26 cellular contexts compared by ENCODE assay signal in genomic region chr3:53534996-53535395, GRCh38. TPM values are rescaled to one million over a fixed set of nuclear protein-coding genes. Genes with fewer than 3 reads are reported as not detected.
DNase-seq lines count a peak whose midpoint lies in the region; ATAC-seq and TF ChIP-seq lines count a peak whose summit lies in the region.
"Had no signal": no experiment of that assay in that cellular context is flagged by ENCODE, and none has a peak within 500 bp of the region (broad histone marks: within the 10 kb centered on the region; RNA-seq: fewer than 3 reads in every experiment).

No MANE protein-coding gene starts in this region.

- CTCF ChIA-PET in activated CD4-positive, alpha-beta T cell treated with anti-CD3 and anti-CD28 coated beads for 36 hours (lab: Charles Lee): no interaction called here

- no peaks in the 10 kb centered on the region for H3K4me1 Mint-ChIP-seq in activated CD4-positive, alpha-beta T cell treated with anti-CD3 and anti-CD28 coated beads for 36 hours
- H3K4me1 Mint-ChIP-seq: CD4-positive, CD25-positive, alpha-beta regulatory T cell; naive thymus-derived CD4-positive, alpha-beta T cell had no signal

- no peak overlapping the region for H3K27ac ChIP-seq in hepatocyte
- no peak overlapping the region for H3K27ac ChIP-seq in smooth muscle cell (ENCODE audit: low read depth)
- H3K27ac ChIP-seq: 22Rv1, GM23248, HL-60, SK-N-MC, upper lobe of right lung had no signal

- H3K9me2 ChIP-seq in hepatocyte (replicated peaks; ENCODE audit: insufficient read depth): no peaks in the 10 kb centered on the region

- intact Hi-C loops in activated CD4-positive, alpha-beta T cell treated with anti-CD3 and anti-CD28 coated beads for 36 hours (cut with DNase I, micrococcal nuclease): loop anchor here in 1 of 2 experiments (5.0 kb wide), 1 partner anchor 177 kb away; no protein-coding TSS in a partner anchor

- no peaks in the 10 kb centered on the region for H3F3A ChIP-seq in smooth muscle cell (ENCODE audit: low read depth)

- no peak overlapping the region for H3K4me3 Mint-ChIP-seq in activated CD4-positive, alpha-beta T cell treated with anti-CD3 and anti-CD28 coated beads for 36 hours
- H3K4me3 Mint-ChIP-seq: naive thymus-derived CD4-positive, alpha-beta T cell had no signal

- H3K4me3 ChIP-seq in hepatocyte (no peak overlapping the region), smooth muscle cell (no peak overlapping the region), foreskin fibroblast (ENCODE audit: low read depth in 1 of 2, low read length in 2 of 2) (no peak overlapping the region)
- H3K4me3 ChIP-seq: GM12878, GM23248, SK-N-MC, spleen, upper lobe of right lung had no signal

- POLR2A ChIA-PET in activated CD4-positive, alpha-beta T cell treated with anti-CD3 and anti-CD28 coated beads for 36 hours (lab: Charles Lee): no interaction called here

- H3K9me3 ChIP-seq in hepatocyte (ENCODE audit: low read depth) (no peaks in the 10 kb centered on the region), smooth muscle cell (replicated peaks; ENCODE audit: low read depth) (no peaks in the 10 kb centered on the region)
- H3K9me3 ChIP-seq: spleen, upper lobe of right lung had no signal

- peak overlapping the region; percentile 16 for H2AFZ ChIP-seq in hepatocyte
- H2AFZ ChIP-seq in smooth muscle cell (ENCODE audit: low read depth): peak overlapping the region; percentile 30
- H2AFZ ChIP-seq: GM23248 had no signal

- H3K36me3 Mint-ChIP-seq in activated CD4-positive, alpha-beta T cell treated with anti-CD3 and anti-CD28 coated beads for 36 hours (ENCODE audit: low read depth): no peaks in the 10 kb centered on the region
- H3K36me3 Mint-ChIP-seq: CD4-positive, CD25-positive, alpha-beta regulatory T cell; naive thymus-derived CD4-positive, alpha-beta T cell had no signal

- no peaks in the 10 kb centered on the region for H3K79me2 ChIP-seq in hepatocyte
- H3K79me2 ChIP-seq in smooth muscle cell (ENCODE audit: low read depth): no peaks in the 10 kb centered on the region

- WGBS in hepatocyte (ENCODE audit: low lambda C conversion rate, missing lambda C conversion rate): 53% methylated on average over 8 of the region's 8 CpGs
- 35% methylated on average over 8 of the region's 8 CpGs for WGBS in smooth muscle cell (ENCODE audit: low lambda C conversion rate)

- H3K4me1 ChIP-seq in hepatocyte (ENCODE audit: insufficient read depth) (peaks cover 6% of the 10 kb centered on the region), smooth muscle cell (ENCODE audit: low read depth) (no peaks in the 10 kb centered on the region)
- H3K4me1 ChIP-seq: upper lobe of right lung had no signal

- no peak overlapping the region for H3K4me2 ChIP-seq in hepatocyte
- peak overlapping the region; percentile 28 for H3K4me2 ChIP-seq in smooth muscle cell

- DNase-seq in DMS53 (lab: John Stamatoyannopoulos, UW): peak; percentile 21
- no peak for DNase-seq in DMS53 treated with DMSO at 0.1 percent for 48 hours (lab: John Stamatoyannopoulos, UW; ENCODE audit: unreplicated experiment)
- peak; percentile 20 for DNase-seq in NCI-H2171 (lab: John Stamatoyannopoulos, UW)
- DNase-seq in hepatocyte (ENCODE audit: low spot score): no peak
- DNase-seq in smooth muscle cell (lab: John Stamatoyannopoulos, UW; ENCODE audit: unreplicated experiment): no peak
- no peak for DNase-seq in HuH-7.5 (ENCODE audit: low spot score)
- DNase-seq in activated CD4-positive, alpha-beta T cell treated with anti-CD3 and anti-CD28 coated beads for 36 hours: no peak
- DNase-seq in foreskin fibroblast: no peak
- DNase-seq: activated CD4-positive, alpha-beta T cell treated with anti-CD3 and anti-CD28 coated beads for 4 hours; activated T-cell treated with anti-CD3 and anti-CD28 coated beads, Interleukin-2, amount 50 U/mL, for 1 hour; CD4-positive, CD25-positive, alpha-beta regulatory T cell; GM23248; Karpas-422; midbrain; naive thymus-derived CD4-positive, alpha-beta T cell; NCI-H345; NCI-H82; RPMI8226; spleen; stimulated activated CD4-positive, alpha-beta T cell treated with anti-CD3 and anti-CD28 coated beads, Interleukin-2, amount 100 ng/mL, for 48 hours; T-helper 2 cell; upper lobe of right lung had no signal

- H3K27me3 Mint-ChIP-seq in activated CD4-positive, alpha-beta T cell treated with anti-CD3 and anti-CD28 coated beads for 36 hours: peaks cover 26% of the 10 kb centered on the region

- H3K9me3 Mint-ChIP-seq in activated CD4-positive, alpha-beta T cell treated with anti-CD3 and anti-CD28 coated beads for 36 hours (ENCODE audit: low read depth): no peaks in the 10 kb centered on the region
- H3K9me3 Mint-ChIP-seq: CD4-positive, CD25-positive, alpha-beta regulatory T cell; naive thymus-derived CD4-positive, alpha-beta T cell had no signal

- no peaks in the 10 kb centered on the region for H3K27me3 ChIP-seq in hepatocyte
- H3K27me3 ChIP-seq in smooth muscle cell (ENCODE audit: low read depth): no peaks in the 10 kb centered on the region
- H3K27me3 ChIP-seq: upper lobe of right lung had no signal

- H3K27ac Mint-ChIP-seq in activated CD4-positive, alpha-beta T cell treated with anti-CD3 and anti-CD28 coated beads for 36 hours: no peak overlapping the region
- H3K27ac Mint-ChIP-seq: CD4-positive, CD25-positive, alpha-beta regulatory T cell; naive thymus-derived CD4-positive, alpha-beta T cell had no signal

- no peak for ATAC-seq in activated CD4-positive, alpha-beta T cell treated with anti-CD3 and anti-CD28 coated beads for 36 hours
- ATAC-seq: GM12878; naive thymus-derived CD4-positive, alpha-beta T cell; upper lobe of right lung had no signal

- TF ChIP-seq CTCF in hepatocyte (IDR thresholded peaks at IDR 0.05; ENCODE audit: poor library complexity) (no peak), smooth muscle cell (IDR thresholded peaks at IDR 0.05; ENCODE audit: borderline replicate concordance, insufficient read depth, poor library complexity, severe bottlenecking) (no peak), foreskin fibroblast (IDR thresholded peaks at IDR 0.05; ENCODE audit: low read depth, low read length) (no peak)

- H3K9ac ChIP-seq in smooth muscle cell (ENCODE audit: low read depth): no peak overlapping the region
- H3K9ac ChIP-seq: GM23248 had no signal

- H4K20me1 ChIP-seq in hepatocyte (ENCODE audit: insufficient read depth, poor library complexity, severe bottlenecking): no peaks in the 10 kb centered on the region
- H4K20me1 ChIP-seq in smooth muscle cell (ENCODE audit: low read depth): no peaks in the 10 kb centered on the region

- H3K36me3 ChIP-seq in hepatocyte (replicated peaks; ENCODE audit: insufficient read depth, low read depth) (no peaks in the 10 kb centered on the region), smooth muscle cell (ENCODE audit: low read depth) (no peaks in the 10 kb centered on the region)
- H3K36me3 ChIP-seq: spleen, upper lobe of right lung had no signal

RNA-seq across cellular contexts. Expression of gene CACNA1D, which starts 40.6 kb away (rescaled TPM):
- total RNA-seq in hepatocyte (27.8 and 30.1 TPM in 2 replicates), smooth muscle cell (0.63 and 0.76 TPM in 2 replicates)
- polyA plus RNA-seq in hepatocyte (5.2 and 8.9 TPM in 2 replicates), smooth muscle cell (1.4 TPM in 1 of 2 replicates, not detected in the other)
- total RNA-seq in activated CD4-positive, alpha-beta T cell treated with anti-CD3 and anti-CD28 coated beads for 36 hours: under 1 TPM; 0.21 to 0.33 TPM
- total RNA-seq: GM23248 had no signal
- polyA plus RNA-seq: GM23248; naive thymus-derived CD4-positive, alpha-beta T cell had no signal

Comparison
In these comparisons a context has a peak if more than half of its experiments do, and no peak if none do; other contexts are left out.
1. DNase-seq: peak in DMS53 (single experiment) and NCI-H2171 (single experiment); none in DMS53 treated with DMSO at 0.1 percent for 48 hours (single experiment), hepatocyte (single experiment), smooth muscle cell (single experiment), HuH-7.5 (single experiment), activated CD4-positive, alpha-beta T cell treated with anti-CD3 and anti-CD28 coated beads for 36 hours (single experiment) and foreskin fibroblast (0 of 2).
2. RNA of gene CACNA1D, which starts 40.6 kb away (total RNA-seq): 27.8 to 30.1 TPM in hepatocyte; 0.63 to 0.76 TPM in smooth muscle cell and 0.21 to 0.33 TPM in activated CD4-positive, alpha-beta T cell treated with anti-CD3 and anti-CD28 coated beads for 36 hours; every median in the first group is over 10 times any median in the second.